In genomic region chr1:155173478-155174333, GRCh38 we compare ENCODE assay signal across 8 cellular contexts. TPM values are rescaled to one million over a fixed set of nuclear protein-coding genes. Genes with fewer than 3 reads are reported as not detected.
DNase-seq lines count a peak whose midpoint lies in the region; ATAC-seq, FAIRE-seq and TF ChIP-seq lines count a peak whose summit lies in the region.

TSS of gene TRIM46 (plus strand) at chr1:155173849. CDS start at chr1:155173967, 118 bp downstream.

- H3K27me3 ChIP-seq in left lung: peaks cover 0 to 19% of the 10 kb centered on the region in 2 donors

- H3K27ac Mint-ChIP-seq in chondrocyte (ENCODE audit: unreplicated experiment): peak within 1 kb of the TSS; percentile 98

- H3K4me1 Mint-ChIP-seq in chondrocyte (ENCODE audit: low read depth): peaks cover 52% of the 10 kb centered on the region

- H3K36me3 Mint-ChIP-seq in chondrocyte (ENCODE audit: low read depth): peaks cover 20% of the 10 kb centered on the region

- no peak for TF ChIP-seq POLR2A in GM12892 (IDR thresholded peaks at IDR 0.05; ENCODE audit: low read depth, low read length)

- peak; percentile 74 for DNase-seq in GM12892 (ENCODE audit: insufficient read length)
- peak; percentile 91 for DNase-seq in NCI-H1694 treated with DMSO at 0.1 percent for 48 hours (lab: John Stamatoyannopoulos, UW)
- DNase-seq in activated CD4-positive, alpha-beta T cell treated with anti-CD3 and anti-CD28 coated beads for 24 hours (ENCODE audit: low read depth in 2 of 2): peak; percentile 64 to 68
- peak; percentile 90 for DNase-seq in chondrocyte (ENCODE audit: low spot score)
- DNase-seq in left lung: peak in 1 of 2 donors; percentile 83
- DNase-seq in stimulated activated CD4-positive, alpha-beta T cell treated with anti-CD3 and anti-CD28 coated beads, Interleukin-4, amount 100 ng/mL, for 24 hours: peak; percentile 78

- H3K9me3 Mint-ChIP-seq in chondrocyte (ENCODE audit: low read depth): no peaks in the 10 kb centered on the region

- peak within 1 kb of the TSS; percentile 83 to 91 for H3K27ac ChIP-seq in left lung

- peak; percentile 60 for FAIRE-seq in GM12892 (lab: Jason Lieb, UNC)

- peaks cover 0 to 23% of the 10 kb centered on the region in 2 donors for H3K36me3 ChIP-seq in left lung

- H3K4me3 ChIP-seq in left lung: peak within 1 kb of the TSS; percentile 78 to 80

- H3K4me3 Mint-ChIP-seq in chondrocyte (ENCODE audit: unreplicated experiment): peak within 1 kb of the TSS; percentile 97

- no peaks in the 10 kb centered on the region for H3K9me3 ChIP-seq in left lung

- H3K4me1 ChIP-seq in left lung: peaks cover 11 to 61% of the 10 kb centered on the region in 2 donors

- intact Hi-C loops in left lung (cut with DNase I): no loop called here

- ATAC-seq in left lung (no peak), HG03175 (IDR thresholded peaks at IDR 0.05; ENCODE audit: unreplicated experiment) (no peak), HG03520 (IDR thresholded peaks at IDR 0.05; ENCODE audit: unreplicated experiment) (no peak)

- TF ChIP-seq CTCF in chondrocyte (IDR thresholded peaks at IDR 0.05) (peak; percentile 71), left lung (IDR thresholded peaks at IDR 0.05) (peak in 1 of 2 donors; percentile 5)

- H3K27me3 Mint-ChIP-seq in chondrocyte (ENCODE audit: low read depth): no peaks in the 10 kb centered on the region

RNA-seq across cellular contexts. Expression of gene TRIM46, which starts in this region (rescaled TPM):
- 1.1 TPM for polyA plus RNA-seq in GM12892 (2012; ENCODE audit: missing spikeins)
- total RNA-seq in chondrocyte (9.6 to 10.7 TPM (median 9.7 TPM) in 3 replicates), left lung (under 1 TPM; 0.45 to 0.73 TPM)
